In genomic region chr5:163453705-163454104, GRCh38 we compare ENCODE assay signal across 16 cellular contexts. TPM values are rescaled to one million over a fixed set of nuclear protein-coding genes. Genes with fewer than 3 reads are reported as not detected.
DNase-seq lines count a peak whose midpoint lies in the region; ATAC-seq, FAIRE-seq and TF ChIP-seq lines count a peak whose summit lies in the region.
"Had no signal": no experiment of that assay in that cellular context is flagged by ENCODE, and none has a peak within 500 bp of the region (broad histone marks: within the 10 kb centered on the region; RNA-seq: fewer than 3 reads in every experiment).

No MANE protein-coding gene starts in this region.

- no peak overlapping the region for H2BK120ac ChIP-seq in IMR-90 (ENCODE audit: low read depth, low read length)

- no peak overlapping the region for H3K4me2 ChIP-seq in IMR-90 (ENCODE audit: low read depth, low read length)

- H3K36me3 ChIP-seq in IMR-90 (ENCODE audit: control insufficient read depth, insufficient read depth, low read length) (peaks cover 9% of the 10 kb centered on the region), kidney (ENCODE audit: control insufficient read depth in 1 of 2, insufficient read depth in 2 of 2, low read length in 2 of 2) (peaks cover 3 to 4% of the 10 kb centered on the region in 2 donors)

- no peak overlapping the region for H4K8ac ChIP-seq in IMR-90 (ENCODE audit: low read depth in 2 of 2, low read length in 2 of 2)

- H3K56ac ChIP-seq in IMR-90 (ENCODE audit: extremely low read depth, insufficient read depth, low read length), result no peak overlapping the region

- H3K18ac ChIP-seq in IMR-90 (ENCODE audit: low read depth, low read length), result no peak overlapping the region

- H3K9me3 ChIP-seq in IMR-90 (ENCODE audit: control insufficient read depth, insufficient read depth, low read length) (no peaks in the 10 kb centered on the region), kidney (ENCODE audit: control insufficient read depth in 1 of 2, low read length in 2 of 2) (no peaks in the 10 kb centered on the region)

- H2BK5ac ChIP-seq in IMR-90 (ENCODE audit: low read depth, low read length, poor library complexity, severe bottlenecking), result no peak overlapping the region

- H3K9ac ChIP-seq in IMR-90 (ENCODE audit: low read depth, low read length), result no peak overlapping the region
- H3K9ac ChIP-seq in kidney (ENCODE audit: low read length in 2 of 2), result no peak overlapping the region

- no peaks in the 10 kb centered on the region for H3K9me1 ChIP-seq in IMR-90 (ENCODE audit: insufficient read depth, low read length)

- in situ Hi-C loops in IMR-90 (cut with MboI; ENCODE audit: low sequenced_read_pairs), result no loop called here

- H3K4me3 ChIP-seq in IMR-90 (ENCODE audit: insufficient read depth, low read depth, low read length), result no peak overlapping the region
- H3K4me3 ChIP-seq in kidney (ENCODE audit: low read length in 2 of 2), result no peak overlapping the region

- H2BK20ac ChIP-seq in IMR-90 (ENCODE audit: low read depth, low read length), result no peak overlapping the region

- 0 out of 4 replicates have a peak, but pooled peaks cover 4 to 6% of the 10 kb centered on the region in 2 experiments for H3K79me1 ChIP-seq in IMR-90 (ENCODE audit: low read depth in 1 of 2, low read length in 2 of 2)

- no CpG with 5 or more reads among the region's 1 CpG for WGBS in IMR-90 (ENCODE audit: extremely low coverage in 2 of 2, insufficient read length in 1 of 2), 2 experiments

- H4K5ac ChIP-seq in IMR-90 (ENCODE audit: low read depth, low read length), result no peak overlapping the region

- no peaks in the 10 kb centered on the region for H3K27me3 ChIP-seq in IMR-90 (ENCODE audit: control insufficient read depth, insufficient read depth, low read length)

- intact Hi-C loops in IMR-90 (cut with micrococcal nuclease) (no loop called here), kidney (cut with DNase I) (no loop called here)

- H3K4ac ChIP-seq in IMR-90 (ENCODE audit: low read depth, low read length), result no peak overlapping the region

- POLR2A ChIA-PET in IMR-90 (lab: Charles Lee; ENCODE audit: unreplicated experiment), result no interaction called here

- H3K23ac ChIP-seq in IMR-90 (ENCODE audit: low read depth, low read length), result no peak overlapping the region

- no peaks in the 10 kb centered on the region for H3K4me1 ChIP-seq in IMR-90 (ENCODE audit: control insufficient read depth, insufficient read depth, low read length)
- no peaks in the 10 kb centered on the region for H3K4me1 ChIP-seq in kidney (ENCODE audit: control insufficient read depth in 1 of 2, insufficient read depth in 1 of 2, low read depth in 1 of 2, low read length in 2 of 2)

- H2AK5ac ChIP-seq in IMR-90 (ENCODE audit: low read depth, low read length), result no peak overlapping the region

- H3K14ac ChIP-seq in IMR-90 (replicated peaks; ENCODE audit: low read depth, low read length), result no peak overlapping the region

- no peak for TF ChIP-seq RAD21 in IMR-90 (IDR thresholded peaks at IDR 0.05; ENCODE audit: low read length)

- no peak for TF ChIP-seq POLR2A in IMR-90 (IDR thresholded peaks at IDR 0.05; ENCODE audit: low read depth, low read length)

- H3K27ac ChIP-seq in IMR-90 (ENCODE audit: insufficient read depth, low read length) (no peak overlapping the region), kidney (ENCODE audit: low read depth in 2 of 2, low read length in 2 of 2) (no peak overlapping the region), caudate nucleus (ENCODE audit: low read depth, low read length) (no peak overlapping the region)
- H3K27ac ChIP-seq: C4-2B had no signal

- H2AFZ ChIP-seq in IMR-90 (replicated peaks; ENCODE audit: low read length, poor library complexity), result no peak overlapping the region

- no peak overlapping the region for H2AK9ac ChIP-seq in IMR-90 (replicated peaks; ENCODE audit: low read depth, low read length, poor library complexity)

- BruUV-seq in IMR-90 (replicated peaks; lab: Mats Ljungman, UMichigan), result no TSS peak

- H4K20me1 ChIP-seq in IMR-90 (ENCODE audit: insufficient read depth, low read length), result no peaks in the 10 kb centered on the region

- FAIRE-seq in kidney (lab: Jason Lieb, UNC) (peak; percentile 21), urothelium cell line (lab: Jason Lieb, UNC) (no peak)
- FAIRE-seq: HTR-8/SVneo had no signal

- CTCF ChIA-PET in IMR-90 (lab: Yijun Ruan, JAX), result interaction anchor here (1.2 kb wide), 1 partner anchor 20 kb away, joined by 3 read pairs; no protein-coding TSS in a partner anchor

- H4K91ac ChIP-seq in IMR-90 (ENCODE audit: insufficient read depth, low read depth, low read length), result no peak overlapping the region

- TF ChIP-seq CTCF in IMR-90 (conservative IDR thresholded peaks at IDR 0.05; ENCODE audit: low read depth, low read length) (no peak), kidney (IDR thresholded peaks at IDR 0.05; ENCODE audit: borderline replicate concordance, extremely low read depth, insufficient read depth) (no peak)

- ATAC-seq in IMR-90 (ENCODE audit: low read depth) (peak; percentile 44; the same call in 1 of the 2 replicates), HG03159 (IDR thresholded peaks at IDR 0.05; ENCODE audit: unreplicated experiment) (no peak)

- no peak overlapping the region for H2BK15ac ChIP-seq in IMR-90 (ENCODE audit: low read depth, low read length)

- dilution Hi-C loops in IMR-90 (cut with HindIII; ENCODE audit: low sequenced_read_pairs, unreplicated experiment), result no loop called here

- DNase-seq in EH (ENCODE audit: low read depth) (peak; percentile 29), IMR-90 (peak; percentile 53), dedifferentiated amniotic fluid mesenchymal stem cell (ENCODE audit: extremely low spot score) (peak; percentile 36), kidney (no peak), caudate nucleus (lab: John Stamatoyannopoulos, UW) (no peak), urothelium cell line (ENCODE audit: low spot score) (no peak), NCI-H2081 treated with DMSO at 0.1 percent for 48 hours (lab: John Stamatoyannopoulos, UW) (no peak)
- DNase-seq: DMS 273 treated with DMSO at 0.1 percent for 48 hours; H7; NCI-H187 treated with DMSO at 0.1 percent for 48 hours; NCI-H446; NK-92 treated with Interleukin-12 subunit alpha and Interleukin-12 subunit beta, amount 100 ng/mL, for 24 hours; OCI-M1 had no signal

TF ChIP-seq in IMR-90, 13 proteins besides CTCF, POLR2A, EP300 and RAD21:
- TF ChIP-seq RFX5 (IDR thresholded peaks at IDR 0.05; ENCODE audit: low read depth, low read length), result no peak
- peak; percentile 63 for TF ChIP-seq CEBPB (IDR thresholded peaks at IDR 0.05; ENCODE audit: low read depth, low read length)

RNA-seq across cellular contexts. Expression of gene NUDCD2, which starts 6.2 kb away (rescaled TPM):
- total RNA-seq in IMR-90 (2012; rRNA removed), result 3.0 and 4.2 TPM in 2 replicates
- polyA plus RNA-seq in IMR-90 (2012; rRNA removed), result 3.1 and 3.5 TPM in 2 replicates
- polyA plus RNA-seq in IMR-90 (2012; cell fraction: cytosol; rRNA removed), result 1.1 TPM in 2 replicates
- 0.58 and 4.5 TPM in 2 replicates for polyA plus RNA-seq in IMR-90 (2012; cell fraction: nucleus; rRNA removed; ENCODE audit: low replicate concordance)
- total RNA-seq in kidney, result 24.3 TPM
- polyA plus RNA-seq in kidney (ENCODE audit: insufficient read depth, low read depth, low replicate concordance), result 23.1 TPM

RNA-seq across cellular contexts. Expression of gene HMMR, which starts 6.7 kb away (rescaled TPM):
- total RNA-seq in IMR-90 (2012; rRNA removed) (24.6 and 30.3 TPM in 2 replicates), kidney (0.91 TPM)
- polyA plus RNA-seq in IMR-90 (2012; rRNA removed) (10.6 and 13.0 TPM in 2 replicates), kidney (ENCODE audit: insufficient read depth, low read depth, low replicate concordance) (0.58 TPM)
- polyA plus RNA-seq in IMR-90 (2012; cell fraction: cytosol; rRNA removed), result 0.69 and 1.2 TPM in 2 replicates
- polyA plus RNA-seq in IMR-90 (2012; cell fraction: nucleus; rRNA removed; ENCODE audit: low replicate concordance), result 0.32 and 2.6 TPM in 2 replicates

RNA-seq across cellular contexts. Expression of gene CCNG1, which starts 16.3 kb away (rescaled TPM):
- total RNA-seq in IMR-90 (2012; rRNA removed) (380 and 382 TPM in 2 replicates), kidney (132 TPM)
- polyA plus RNA-seq in IMR-90 (2012; rRNA removed) (56.2 and 72.0 TPM in 2 replicates), kidney (ENCODE audit: insufficient read depth, low read depth, low replicate concordance) (127 TPM)
- 24.9 and 31.6 TPM in 2 replicates for polyA plus RNA-seq in IMR-90 (2012; cell fraction: cytosol; rRNA removed)
- polyA plus RNA-seq in IMR-90 (2012; cell fraction: nucleus; rRNA removed; ENCODE audit: low replicate concordance), result 21.8 and 55.4 TPM in 2 replicates

RNA-seq across cellular contexts. Expression of gene MAT2B, which starts 51.7 kb away (rescaled TPM):
- total RNA-seq in IMR-90 (2012; rRNA removed) (80.3 and 107 TPM in 2 replicates), kidney (84.4 TPM)
- polyA plus RNA-seq in IMR-90 (2012; rRNA removed) (29.9 and 41.7 TPM in 2 replicates), kidney (ENCODE audit: insufficient read depth, low read depth, low replicate concordance) (80.9 TPM)
- 8.1 and 11.3 TPM in 2 replicates for polyA plus RNA-seq in IMR-90 (2012; cell fraction: cytosol; rRNA removed)
- 3.3 and 19.1 TPM in 2 replicates for polyA plus RNA-seq in IMR-90 (2012; cell fraction: nucleus; rRNA removed; ENCODE audit: low replicate concordance)

Comparison
In these comparisons a context has a peak if more than half of its experiments do, and no peak if none do; other contexts are left out.
1. DNase-seq: peak in EH (single experiment), IMR-90 (single experiment) and dedifferentiated amniotic fluid mesenchymal stem cell (single experiment); none in kidney (single experiment), caudate nucleus (0 of 61), urothelium cell line (single experiment) and NCI-H2081 treated with DMSO at 0.1 percent for 48 hours (single experiment).
2. RNA of gene HMMR, which starts 6.7 kb away (total RNA-seq): 24.6 to 30.3 TPM in IMR-90; 0.91 TPM in kidney (single experiment); every median in the first group is over 10 times any median in the second.